Comparison of ENCODE assay signal across 7 cellular contexts in the genomic region with DNA sequence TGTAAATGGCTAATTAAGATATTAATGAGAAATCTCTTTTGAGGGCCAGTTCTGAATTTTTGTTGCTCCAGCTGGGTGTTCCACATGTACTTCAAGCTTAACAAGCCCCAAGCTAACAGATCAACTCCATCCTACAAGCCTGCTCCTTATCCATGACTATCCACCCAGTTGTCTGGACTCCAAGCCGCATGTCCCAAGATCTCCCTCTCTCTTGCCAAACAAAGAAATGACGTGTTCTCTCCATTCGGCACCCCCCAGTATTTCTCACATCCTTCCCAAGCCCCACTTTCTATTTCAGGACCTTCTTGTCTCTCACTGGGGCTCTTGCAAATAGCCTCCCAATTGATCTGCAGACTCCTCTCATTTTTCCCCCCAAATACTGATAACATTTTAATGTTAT. TPM values are rescaled to one million over a fixed set of nuclear protein-coding genes. Genes with fewer than 3 reads are reported as not detected.
"Had no signal": no experiment of that assay in that cellular context is flagged by ENCODE, and none has a peak within 500 bp of the region (broad histone marks: within the 10 kb centered on the region; RNA-seq: fewer than 3 reads in every experiment).

No MANE protein-coding gene starts in this region.

- H3K4me3 ChIP-seq: GM23248, HAP-1, K562 had no signal

- DNase-seq: GM23248, GOT3, H7, HFFc6, IMR-90 had no signal

RNA-seq across cellular contexts. Expression of gene PTPN3, which starts 15.8 kb away (rescaled TPM):
- total RNA-seq: HFFc6 had no signal
- polyA plus RNA-seq: K562 had no signal
